25 cellular contexts compared by ENCODE assay signal in genomic region chr3:47128110-47128509, GRCh38. TPM values are rescaled to one million over a fixed set of nuclear protein-coding genes. Genes with fewer than 3 reads are reported as not detected.
DNase-seq lines count a peak whose midpoint lies in the region; ATAC-seq and TF ChIP-seq lines count a peak whose summit lies in the region.
"Had no signal": no experiment of that assay in that cellular context is flagged by ENCODE, and none has a peak within 500 bp of the region (broad histone marks: within the 10 kb centered on the region; RNA-seq: fewer than 3 reads in every experiment).

No MANE protein-coding gene starts in this region.

- TF ChIP-seq POLR2A in breast epithelium (IDR thresholded peaks at IDR 0.05) (no peak), esophagus muscularis mucosa (IDR thresholded peaks at IDR 0.05; ENCODE audit: low read depth) (no peak)

- peaks cover 9% of the 10 kb centered on the region for H3K4me1 ChIP-seq in mammary epithelial cell (ENCODE audit: insufficient read depth, low read length)
- no peaks in the 10 kb centered on the region for H3K4me1 ChIP-seq in breast epithelium
- H3K4me1 ChIP-seq in esophagus muscularis mucosa = peaks cover 3 to 13% (median 12%) of the 10 kb centered on the region in 4 donors
- no peaks in the 10 kb centered on the region for H3K4me1 ChIP-seq in neuronal stem cell (ENCODE audit: control insufficient read depth in 2 of 2, insufficient read depth in 1 of 2, low read depth in 1 of 2, low read length in 2 of 2)
- H3K4me1 ChIP-seq: suprapubic skin had no signal

- peaks cover 31% of the 10 kb centered on the region for H3K4me1 Mint-ChIP-seq in activated naive CD8-positive, alpha-beta T cell treated with anti-CD3 and anti-CD28 coated beads for 36 hours
- peaks cover 56 to 66% of the 10 kb centered on the region in 2 donors for H3K4me1 Mint-ChIP-seq in immature natural killer cell

- no peaks in the 10 kb centered on the region for H3K27me3 ChIP-seq in mammary epithelial cell (ENCODE audit: insufficient read depth, low read length)
- no peaks in the 10 kb centered on the region for H3K27me3 ChIP-seq in breast epithelium
- H3K27me3 ChIP-seq in esophagus muscularis mucosa = no peaks in the 10 kb centered on the region
- peaks cover 0 to 2% (median 0%) of the 10 kb centered on the region in 3 experiments for H3K27me3 ChIP-seq in neuronal stem cell (ENCODE audit: control insufficient read depth in 3 of 3, insufficient read depth in 3 of 3, low read depth in 1 of 3, low read length in 3 of 3)
- H3K27me3 ChIP-seq: body of pancreas, gastrocnemius medialis, hepatocyte, left lung, suprapubic skin had no signal

- H3K4me2 ChIP-seq in mammary epithelial cell (ENCODE audit: insufficient read depth, low read depth, low read length) = no peak overlapping the region
- H3K4me2 ChIP-seq in neuronal stem cell (ENCODE audit: insufficient read depth, low read length, poor library complexity, severe bottlenecking) = no peak overlapping the region
- H3K4me2 ChIP-seq: hepatocyte had no signal

- no peak overlapping the region for H3K14ac ChIP-seq in neuronal stem cell (ENCODE audit: low read length)

- H2AFZ ChIP-seq in mammary epithelial cell (ENCODE audit: low read depth, low read length) = no peak overlapping the region
- H2AFZ ChIP-seq in neuronal stem cell (ENCODE audit: low read length) = no peak overlapping the region
- H2AFZ ChIP-seq: hepatocyte had no signal

- H2BK12ac ChIP-seq in neuronal stem cell (ENCODE audit: low read length) = no peak overlapping the region

- H3K9me3 Mint-ChIP-seq in activated naive CD8-positive, alpha-beta T cell treated with anti-CD3 and anti-CD28 coated beads for 36 hours = no peaks in the 10 kb centered on the region
- H3K9me3 Mint-ChIP-seq in immature natural killer cell = no peaks in the 10 kb centered on the region
- H3K9me3 Mint-ChIP-seq: naive B cell had no signal

- DNase-seq in mammary epithelial cell (peak; percentile 38), breast epithelium (ENCODE audit: low spot score in 2 of 2) (no peak), immature natural killer cell (no peak), esophagus muscularis mucosa (ENCODE audit: extremely low spot score) (no peak), neuronal stem cell (ENCODE audit: low spot score) (no peak)
- no peak for DNase-seq in activated naive CD8-positive, alpha-beta T cell treated with anti-CD3 and anti-CD28 coated beads for 36 hours
- DNase-seq: activated CD4-positive, alpha-beta T cell treated with anti-CD3 and anti-CD28 coated beads for 4 hours; activated CD8-positive, alpha-beta memory T cell treated with anti-CD3 and anti-CD28 coated beads, Interleukin-2, amount 50 U/mL, for 4 hours; body of pancreas; effector CD4-positive, alpha-beta T cell; EL; erythroblast; gastrocnemius medialis; left lung; naive B cell; NCI-H1048; NCI-H187 treated with DMSO at 0.1 percent for 48 hours; NCI-H446; stimulated activated CD4-positive, alpha-beta T cell treated with anti-CD3 and anti-CD28 coated beads, Interleukin-2, amount 100 ng/mL, for 24 hours had no signal

- H3K79me1 ChIP-seq in neuronal stem cell (ENCODE audit: low read depth, low read length) = no peaks in the 10 kb centered on the region

- H3K9ac ChIP-seq in mammary epithelial cell (ENCODE audit: insufficient read depth, low read length) = no peak overlapping the region
- no peak overlapping the region for H3K9ac ChIP-seq in neuronal stem cell (ENCODE audit: low read depth, low read length, poor library complexity)

- BruUV-seq in mammary epithelial cell (replicated peaks; lab: Mats Ljungman, UMichigan) = no TSS peak

- H3K23ac ChIP-seq in neuronal stem cell (ENCODE audit: low read depth, low read length, poor library complexity) = no peak overlapping the region

- H3K9me3 ChIP-seq in mammary epithelial cell (replicated peaks; ENCODE audit: insufficient read depth, low read length) = no peaks in the 10 kb centered on the region
- no peaks in the 10 kb centered on the region for H3K9me3 ChIP-seq in breast epithelium
- no peaks in the 10 kb centered on the region for H3K9me3 ChIP-seq in esophagus muscularis mucosa
- peaks cover 2 to 4% of the 10 kb centered on the region in 2 donors for H3K9me3 ChIP-seq in neuronal stem cell (replicated peaks in 1 of 2; ENCODE audit: control insufficient read depth in 2 of 2, insufficient read depth in 1 of 2, low read depth in 1 of 2, low read length in 2 of 2)
- H3K9me3 ChIP-seq: body of pancreas, gastrocnemius medialis, left lung, suprapubic skin had no signal

- no peaks in the 10 kb centered on the region for H4K20me1 ChIP-seq in mammary epithelial cell (ENCODE audit: insufficient read depth, low read length)

- intact Hi-C loops in mammary epithelial cell (cut with micrococcal nuclease) = no loop called here
- intact Hi-C loops in breast epithelium (cut with DNase I; ENCODE audit: low total_unique reads) = no loop called here
- intact Hi-C loops in esophagus muscularis mucosa (cut with DNase I) = no loop called here

- no peak overlapping the region for H3K27ac ChIP-seq in mammary epithelial cell (ENCODE audit: insufficient read depth, low read depth, low read length)
- H3K27ac ChIP-seq in breast epithelium = no peak overlapping the region
- H3K27ac ChIP-seq in esophagus muscularis mucosa (replicated peaks in 1 of 4) = no peak overlapping the region
- H3K27ac ChIP-seq in neuronal stem cell (replicated peaks; ENCODE audit: low read length) = no peak overlapping the region
- H3K27ac ChIP-seq: body of pancreas, C4-2B, gastrocnemius medialis, hepatocyte, left lung, skin epidermis, suprapubic skin had no signal

- WGBS in mammary epithelial cell (ENCODE audit: low coverage, missing lambda C conversion rate) = 71% methylated on average over 4 of the region's 4 CpGs
- WGBS in esophagus muscularis mucosa = 81% methylated on average over 4 of the region's 4 CpGs
- no CpG with 5 or more reads among the region's 4 CpGs for WGBS in neuronal stem cell (ENCODE audit: extremely low coverage in 2 of 2, insufficient read length in 2 of 2, insufficient replicate concordance in 1 of 2), 2 donors

- ATAC-seq in GM18520 (IDR thresholded peaks at IDR 0.05; ENCODE audit: unreplicated experiment) = no peak
- ATAC-seq: body of pancreas, gastrocnemius medialis, left lung, SK-N-SH treated with all-trans-retinoic acid at 6 μM for 48 hours had no signal

- H4K91ac ChIP-seq in neuronal stem cell (ENCODE audit: low read depth, low read length, poor library complexity) = no peak overlapping the region

- no peak overlapping the region for H2AK5ac ChIP-seq in neuronal stem cell (ENCODE audit: low read depth, low read length)

- H3K18ac ChIP-seq in neuronal stem cell (ENCODE audit: low read length) = no peak overlapping the region

- no peak overlapping the region for H2BK15ac ChIP-seq in neuronal stem cell (ENCODE audit: low read length)

- H3K79me2 ChIP-seq in mammary epithelial cell (ENCODE audit: insufficient read depth, low read length) = peaks cover 92% of the 10 kb centered on the region

- TF ChIP-seq CTCF in mammary epithelial cell (conservative IDR thresholded peaks at IDR 0.05 in 1 of 2, IDR thresholded peaks at IDR 0.05 in 1 of 2; ENCODE audit: extremely low read depth in 1 of 2, insufficient read depth in 1 of 2, low read depth in 1 of 2, low read length in 2 of 2) (no peak), breast epithelium (IDR thresholded peaks at IDR 0.05) (no peak), esophagus muscularis mucosa (IDR thresholded peaks at IDR 0.05) (no peak)

- H3K4me3 Mint-ChIP-seq in activated naive CD8-positive, alpha-beta T cell treated with anti-CD3 and anti-CD28 coated beads for 36 hours = no peak overlapping the region
- H3K4me3 Mint-ChIP-seq in immature natural killer cell = no peak overlapping the region
- H3K4me3 Mint-ChIP-seq: naive B cell had no signal

- H3K27me3 Mint-ChIP-seq in activated naive CD8-positive, alpha-beta T cell treated with anti-CD3 and anti-CD28 coated beads for 36 hours = no peaks in the 10 kb centered on the region
- H3K27me3 Mint-ChIP-seq in immature natural killer cell (ENCODE audit: low read depth in 3 of 3) = no peaks in the 10 kb centered on the region
- H3K27me3 Mint-ChIP-seq: naive B cell had no signal

- H3K36me3 ChIP-seq in mammary epithelial cell (ENCODE audit: insufficient read depth, low read length) (peaks cover 16% of the 10 kb centered on the region), breast epithelium (no peaks in the 10 kb centered on the region), esophagus muscularis mucosa (peaks cover 12 to 14% (median 12%) of the 10 kb centered on the region in 4 donors), neuronal stem cell (replicated peaks in 1 of 2; ENCODE audit: control insufficient read depth in 2 of 2, insufficient read depth in 2 of 2, low read length in 2 of 2) (peaks cover 5 to 32% of the 10 kb centered on the region in 2 donors)

- H3K27ac Mint-ChIP-seq in activated naive CD8-positive, alpha-beta T cell treated with anti-CD3 and anti-CD28 coated beads for 36 hours = peak overlapping the region; percentile 23
- H3K27ac Mint-ChIP-seq in immature natural killer cell = peak overlapping the region in 4 of 6 donors; percentile 18 to 81 (median 40)

- H3K4ac ChIP-seq in neuronal stem cell (ENCODE audit: low read length) = no peak overlapping the region

- dilution Hi-C loops in mammary epithelial cell (cut with HindIII; ENCODE audit: low sequenced_read_pairs) = no loop called here

- CTCF ChIA-PET in mammary epithelial cell (lab: Charles Lee; ENCODE audit: low non-redundant PET) = no interaction called here

- in situ Hi-C loops in mammary epithelial cell (cut with MboI; ENCODE audit: low sequenced_read_pairs in 2 of 2) = no loop called here

- TF ChIP-seq EP300 in esophagus muscularis mucosa (IDR thresholded peaks at IDR 0.05) = no peak

- H3K4me3 ChIP-seq in mammary epithelial cell (replicated peaks in 1 of 3; ENCODE audit: insufficient read depth in 1 of 3, low read depth in 2 of 3, low read length in 3 of 3) (no peak overlapping the region), breast epithelium (no peak overlapping the region), esophagus muscularis mucosa (no peak overlapping the region), neuronal stem cell (ENCODE audit: low read length in 2 of 2) (no peak overlapping the region)
- H3K4me3 ChIP-seq: body of pancreas, gastrocnemius medialis, hepatocyte, left lung, skin epidermis, suprapubic skin had no signal

- H4K8ac ChIP-seq in neuronal stem cell (ENCODE audit: low read depth, low read length) = no peak overlapping the region

- H2BK5ac ChIP-seq in neuronal stem cell (ENCODE audit: low read length) = no peak overlapping the region

- no peak overlapping the region for H2BK120ac ChIP-seq in neuronal stem cell (ENCODE audit: low read depth, low read length)

- H3K36me3 Mint-ChIP-seq in activated naive CD8-positive, alpha-beta T cell treated with anti-CD3 and anti-CD28 coated beads for 36 hours = peaks cover 32% of the 10 kb centered on the region
- peaks cover 5 to 13% (median 9%) of the 10 kb centered on the region in 3 donors for H3K36me3 Mint-ChIP-seq in immature natural killer cell

RNA-seq across cellular contexts. Expression of gene SETD2, which starts 35.8 kb away (rescaled TPM):
- 10 to 100 TPM; 27.7 to 36.5 TPM for total RNA-seq in mammary epithelial cell
- polyA plus RNA-seq in mammary epithelial cell = 12.2 TPM
- polyA minus RNA-seq in mammary epithelial cell = 48.1 TPM
- total RNA-seq in breast epithelium = 10 to 100 TPM; 59.8 to 87.8 (median 74.4) TPM
- 10 to 100 TPM; 33.7 to 35.9 TPM for total RNA-seq in activated naive CD8-positive, alpha-beta T cell treated with anti-CD3 and anti-CD28 coated beads for 36 hours
- 10 to 100 TPM in 1 of 3 donors, 1 to 10 TPM in 2; 7.4 to 27.0 (median 8.2) TPM for polyA plus RNA-seq in immature natural killer cell
- total RNA-seq in esophagus muscularis mucosa = 10 to 100 TPM; 52.2 to 66.4 (median 56.8) TPM
- 19.7 TPM for polyA plus RNA-seq in neuronal stem cell (2013, experiment 1 of 2)
- 20.0 TPM for polyA plus RNA-seq in neuronal stem cell (2013, experiment 2 of 2)
